Comparison of ENCODE assay signal across 20 cellular contexts in genomic region chr11:15616130-15617105, GRCh38.
"Had no signal": no experiment of that assay in that cellular context is flagged by ENCODE, and none has a peak within 500 bp of the region (broad histone marks: within the 10 kb centered on the region; RNA-seq: fewer than 3 reads in every experiment).

No MANE protein-coding gene starts in this region.

- H3K27ac ChIP-seq: coronary artery, thyroid gland had no signal

- H3K27ac Mint-ChIP-seq: activated CD4-positive, alpha-beta memory T cell treated with anti-CD3 and anti-CD28 coated beads, Interleukin-2, amount 10 ng/mL, durations not matched to agents 7 days and 5 days; activated CD8-positive, alpha-beta memory T cell treated with anti-CD3 and anti-CD28 coated beads, Interleukin-2, amount 10 ng/mL, durations not matched to agents 7 days and 5 days; activated naive CD4-positive, alpha-beta T cell treated with anti-CD3 and anti-CD28 coated beads for 36 hours; activated naive CD8-positive, alpha-beta T cell treated with anti-CD3 and anti-CD28 coated beads, Interleukin-2, amount 50 U/mL, for 24 hours; activated T-helper 2 cell treated with anti-CD3 and anti-CD28 coated beads, Interferon-gamma antibody, Interleukin-2, Interleukin-4, amounts not matched to agents 10 μg/mL and 5 μg/mL and 100 μg/mL, durations not matched to agents 14 hours and 24 hours and 36 hours; brain; nephron progenitor cell had no signal

- H3K4me1 ChIP-seq: thyroid gland had no signal

- H3K9me3 Mint-ChIP-seq: activated CD4-positive, alpha-beta memory T cell treated with anti-CD3 and anti-CD28 coated beads, Interleukin-2, amount 10 ng/mL, durations not matched to agents 7 days and 5 days; activated naive CD4-positive, alpha-beta T cell treated with anti-CD3 and anti-CD28 coated beads for 36 hours; activated naive CD8-positive, alpha-beta T cell treated with anti-CD3 and anti-CD28 coated beads, Interleukin-2, amount 50 U/mL, for 24 hours; activated T-helper 2 cell treated with anti-CD3 and anti-CD28 coated beads, Interferon-gamma antibody, Interleukin-2, Interleukin-4, amounts not matched to agents 10 μg/mL and 5 μg/mL and 100 μg/mL, durations not matched to agents 14 hours and 24 hours and 36 hours; nephron progenitor cell had no signal

- H3K4me3 Mint-ChIP-seq: activated CD4-positive, alpha-beta memory T cell treated with anti-CD3 and anti-CD28 coated beads, Interleukin-2, amount 10 ng/mL, durations not matched to agents 7 days and 5 days; activated CD8-positive, alpha-beta memory T cell treated with anti-CD3 and anti-CD28 coated beads, Interleukin-2, amount 10 ng/mL, durations not matched to agents 7 days and 5 days; activated naive CD4-positive, alpha-beta T cell treated with anti-CD3 and anti-CD28 coated beads for 36 hours; activated naive CD8-positive, alpha-beta T cell treated with anti-CD3 and anti-CD28 coated beads, Interleukin-2, amount 50 U/mL, for 24 hours; brain; nephron progenitor cell had no signal

- H3K4me1 Mint-ChIP-seq: activated CD4-positive, alpha-beta memory T cell treated with anti-CD3 and anti-CD28 coated beads, Interleukin-2, amount 10 ng/mL, durations not matched to agents 7 days and 5 days; activated CD8-positive, alpha-beta memory T cell treated with anti-CD3 and anti-CD28 coated beads, Interleukin-2, amount 10 ng/mL, durations not matched to agents 7 days and 5 days; activated naive CD8-positive, alpha-beta T cell treated with anti-CD3 and anti-CD28 coated beads, Interleukin-2, amount 50 U/mL, for 24 hours had no signal

- H3K4me3 ChIP-seq: coronary artery, thyroid gland had no signal

- H3K9me3 ChIP-seq: thyroid gland had no signal

- H3K27me3 Mint-ChIP-seq: activated CD4-positive, alpha-beta memory T cell treated with anti-CD3 and anti-CD28 coated beads, Interleukin-2, amount 10 ng/mL, durations not matched to agents 7 days and 5 days; activated CD8-positive, alpha-beta memory T cell treated with anti-CD3 and anti-CD28 coated beads, Interleukin-2, amount 10 ng/mL, durations not matched to agents 7 days and 5 days had no signal

- H3K36me3 ChIP-seq: thyroid gland had no signal

- H3K36me3 Mint-ChIP-seq: activated CD8-positive, alpha-beta memory T cell treated with anti-CD3 and anti-CD28 coated beads, Interleukin-2, amount 10 ng/mL, durations not matched to agents 7 days and 5 days; brain had no signal

- H3K27me3 ChIP-seq: thyroid gland had no signal

- DNase-seq: activated CD4-positive, alpha-beta memory T cell treated with anti-CD3 and anti-CD28 coated beads, Interleukin-2, amount 10 ng/mL, durations not matched to agents 7 days and 5 days; activated CD4-positive, alpha-beta T cell treated with anti-CD3 and anti-CD28 coated beads for 48 hours; activated CD4-positive, CD25-positive, alpha-beta regulatory T cell; activated CD8-positive, alpha-beta memory T cell treated with anti-CD3 and anti-CD28 coated beads, Interleukin-2, amount 10 ng/mL, durations not matched to agents 7 days and 5 days; activated naive CD4-positive, alpha-beta T cell treated with anti-CD3 and anti-CD28 coated beads for 36 hours; activated naive CD8-positive, alpha-beta T cell treated with anti-CD3 and anti-CD28 coated beads, Interleukin-2, amount 50 U/mL, for 24 hours; activated T-cell treated with anti-CD3 and anti-CD28 coated beads, Interleukin-2, amount 50 U/mL, for 1 hour; erythroblast; foreskin melanocyte; islet precursor cell; left colon; nephron progenitor cell; stimulated activated CD4-positive, alpha-beta T cell treated with anti-CD3 and anti-CD28 coated beads, Interleukin-12 subunit alpha, Interleukin-12 subunit beta, amount 100 ng/mL, for 4 hours; stimulated activated CD4-positive, alpha-beta T cell treated with anti-CD3 and anti-CD28 coated beads, Interleukin-1b, Interleukin-23, amount 100 ng/mL, for 48 hours; stimulated activated CD8-positive, alpha-beta memory T cell treated with anti-CD3 and anti-CD28 coated beads, Interleukin-4, amount 100 ng/mL, for 48 hours; stimulated activated naive CD4-positive, alpha-beta T cell; thyroid gland had no signal

- ATAC-seq: activated CD8-positive, alpha-beta memory T cell treated with anti-CD3 and anti-CD28 coated beads, Interleukin-2, amount 10 ng/mL, durations not matched to agents 7 days and 5 days; activated naive CD8-positive, alpha-beta T cell treated with anti-CD3 and anti-CD28 coated beads, Interleukin-2, amount 50 U/mL, for 24 hours; left colon had no signal
